ENCODE assay signal across 21 cellular contexts in genomic region chr19:35246466-35247096, GRCh38. TPM values are rescaled to one million over a fixed set of nuclear protein-coding genes. Genes with fewer than 3 reads are reported as not detected.
DNase-seq lines count a peak whose midpoint lies in the region; ATAC-seq and TF ChIP-seq lines count a peak whose summit lies in the region.
"Had no signal": no experiment of that assay in that cellular context is flagged by ENCODE, and none has a peak within 500 bp of the region (broad histone marks: within the 10 kb centered on the region; RNA-seq: fewer than 3 reads in every experiment).

No MANE protein-coding gene starts in this region.

- DNase-seq in activated T-cell treated with anti-CD3 and anti-CD28 coated beads, Interleukin-2, amount 50 U/mL, for 24 hours: no peak
- DNase-seq in activated T-cell treated with anti-CD3 and anti-CD28 coated beads, Interleukin-2, amount 50 U/mL, for 1 hour: no peak
- DNase-seq in activated naive CD8-positive, alpha-beta T cell treated with anti-CD3 and anti-CD28 coated beads, Interleukin-2, amount 50 U/mL, for 24 hours: no peak
- DNase-seq in 8988T: no peak
- no peak for DNase-seq in HFFc6
- DNase-seq: activated B cell treated with CpG ODN at 0.5 μM for 24 hours; GDM1; glutamatergic neuron; GOT3; NCI-H2081; NCI-H524 treated with DMSO at 0.1 percent for 48 hours; stimulated activated naive CD4-positive, alpha-beta T cell treated with Interleukin-2 at 50 U/mL for 16 hours; SW 1271 had no signal

- H3K4me3 Mint-ChIP-seq in activated T-cell treated with anti-CD3 and anti-CD28 coated beads, Interleukin-2, amount 50 U/mL, for 24 hours: peak overlapping the region; percentile 89
- peak overlapping the region in 3 of 4 donors; percentile 56 to 98 (median 93) for H3K4me3 Mint-ChIP-seq in IgD-negative memory B cell
- H3K4me3 Mint-ChIP-seq in activated naive CD8-positive, alpha-beta T cell treated with anti-CD3 and anti-CD28 coated beads, Interleukin-2, amount 50 U/mL, for 24 hours: peak overlapping the region; percentile 89
- peak overlapping the region; percentile 11 to 92 (median 89) for H3K4me3 Mint-ChIP-seq in nephron
- H3K4me3 Mint-ChIP-seq in HFFc6: no peak overlapping the region

- peaks cover 19% of the 10 kb centered on the region for H3K27me3 Mint-ChIP-seq in activated T-cell treated with anti-CD3 and anti-CD28 coated beads, Interleukin-2, amount 50 U/mL, for 24 hours
- H3K27me3 Mint-ChIP-seq in IgD-negative memory B cell (no peaks in the 10 kb centered on the region), nephron (ENCODE audit: low read depth) (peaks cover 87% of the 10 kb centered on the region), HFFc6 (ENCODE audit: insufficient read depth) (peaks cover 43% of the 10 kb centered on the region)
- H3K27me3 Mint-ChIP-seq in activated naive CD8-positive, alpha-beta T cell treated with anti-CD3 and anti-CD28 coated beads, Interleukin-2, amount 50 U/mL, for 24 hours: peaks cover 3% of the 10 kb centered on the region

- ATAC-seq in activated naive CD8-positive, alpha-beta T cell treated with anti-CD3 and anti-CD28 coated beads, Interleukin-2, amount 50 U/mL, for 24 hours: no peak
- no peak for ATAC-seq in GM21423 (IDR thresholded peaks at IDR 0.05; ENCODE audit: unreplicated experiment)
- ATAC-seq: esophagus mucosa had no signal

- H3K27ac Mint-ChIP-seq in activated T-cell treated with anti-CD3 and anti-CD28 coated beads, Interleukin-2, amount 50 U/mL, for 24 hours: no peak overlapping the region
- H3K27ac Mint-ChIP-seq in IgD-negative memory B cell (peak overlapping the region in 2 of 3 donors; percentile 67 to 91), nephron (peak overlapping the region in 2 of 3 experiments; percentile 100), HFFc6 (no peak overlapping the region)
- H3K27ac Mint-ChIP-seq in activated naive CD8-positive, alpha-beta T cell treated with anti-CD3 and anti-CD28 coated beads, Interleukin-2, amount 50 U/mL, for 24 hours: no peak overlapping the region

- H3K9me3 Mint-ChIP-seq in activated T-cell treated with anti-CD3 and anti-CD28 coated beads, Interleukin-2, amount 50 U/mL, for 24 hours: peaks cover 10% of the 10 kb centered on the region
- H3K9me3 Mint-ChIP-seq in IgD-negative memory B cell (no peaks in the 10 kb centered on the region), nephron (peaks cover 25% of the 10 kb centered on the region), HFFc6 (peaks cover 9% of the 10 kb centered on the region; the same call in 1 of the 2 replicates)
- H3K9me3 Mint-ChIP-seq in activated naive CD8-positive, alpha-beta T cell treated with anti-CD3 and anti-CD28 coated beads, Interleukin-2, amount 50 U/mL, for 24 hours: peaks cover 23% of the 10 kb centered on the region
- H3K9me3 Mint-ChIP-seq: activated B cell treated with CpG ODN at 0.5 μM for 24 hours had no signal

- H3K36me3 Mint-ChIP-seq in activated T-cell treated with anti-CD3 and anti-CD28 coated beads, Interleukin-2, amount 50 U/mL, for 24 hours (ENCODE audit: low read depth): peaks cover 21% of the 10 kb centered on the region
- H3K36me3 Mint-ChIP-seq in IgD-negative memory B cell (no peaks in the 10 kb centered on the region), nephron (ENCODE audit: low read depth) (peaks cover 7% of the 10 kb centered on the region), HFFc6 (ENCODE audit: low read depth) (peaks cover 5% of the 10 kb centered on the region; the same call in 1 of the 2 replicates)
- peaks cover 11% of the 10 kb centered on the region for H3K36me3 Mint-ChIP-seq in activated naive CD8-positive, alpha-beta T cell treated with anti-CD3 and anti-CD28 coated beads, Interleukin-2, amount 50 U/mL, for 24 hours (ENCODE audit: low read depth)

- TF ChIP-seq CTCF in nephron (IDR thresholded peaks at IDR 0.05; ENCODE audit: unreplicated experiment in 3 of 3): no peak
- no peak for TF ChIP-seq CTCF in HFFc6 (IDR thresholded peaks at IDR 0.05)

- H3K4me1 Mint-ChIP-seq in activated T-cell treated with anti-CD3 and anti-CD28 coated beads, Interleukin-2, amount 50 U/mL, for 24 hours (ENCODE audit: low read depth): peaks cover 36% of the 10 kb centered on the region
- H3K4me1 Mint-ChIP-seq in IgD-negative memory B cell (peaks cover 15 to 30% (median 15%) of the 10 kb centered on the region in 3 donors), nephron (no peaks in the 10 kb centered on the region), HFFc6 (ENCODE audit: low read depth) (no peaks in the 10 kb centered on the region)
- H3K4me1 Mint-ChIP-seq in activated naive CD8-positive, alpha-beta T cell treated with anti-CD3 and anti-CD28 coated beads, Interleukin-2, amount 50 U/mL, for 24 hours: peaks cover 31% of the 10 kb centered on the region

RNA-seq across cellular contexts. Expression of gene LSR, which starts 2.2 kb away (rescaled TPM):
- 49.1 TPM for polyA plus RNA-seq in IgD-negative memory B cell
- total RNA-seq in HFFc6 (2021; fragmentation: NEBNext Ultra II Directional; extraction: Animal tissue kit (Norgen Biotek cat#: 25700)): 1 to 10 TPM; 1.7 to 3.3 (median 2.3) TPM

RNA-seq across cellular contexts. Expression of gene FAM187B, which starts 18.0 kb away (rescaled TPM):
- polyA plus RNA-seq in IgD-negative memory B cell: not detected
- total RNA-seq in HFFc6 (2021; fragmentation: NEBNext Ultra II Directional; extraction: Animal tissue kit (Norgen Biotek cat#: 25700)): not detected
- total RNA-seq: activated B cell treated with CpG ODN at 0.5 μM for 24 hours, esophagus mucosa, posterior vena cava, urinary bladder had no signal
- polyA plus RNA-seq: keratinocyte, urinary bladder had no signal

RNA-seq across cellular contexts. Expression of gene USF2, which starts 22.2 kb away (rescaled TPM):
- 11.5 TPM for polyA plus RNA-seq in IgD-negative memory B cell
- 10 to 100 TPM; 66.0 to 78.1 (median 71.4) TPM for total RNA-seq in HFFc6 (2021; fragmentation: NEBNext Ultra II Directional; extraction: Animal tissue kit (Norgen Biotek cat#: 25700))

RNA-seq across cellular contexts. Expression of gene HAMP, which starts 35.7 kb away (rescaled TPM):
- polyA plus RNA-seq in IgD-negative memory B cell: not detected
- not detected for total RNA-seq in HFFc6 (2021; fragmentation: NEBNext Ultra II Directional; extraction: Animal tissue kit (Norgen Biotek cat#: 25700))
- total RNA-seq: esophagus mucosa, posterior vena cava, urinary bladder had no signal
- polyA plus RNA-seq: keratinocyte had no signal

RNA-seq across cellular contexts. Expression of gene MAG, which starts 45.4 kb away (rescaled TPM):
- polyA plus RNA-seq in IgD-negative memory B cell: 0.25 TPM
- total RNA-seq in HFFc6 (2021; fragmentation: NEBNext Ultra II Directional; extraction: Animal tissue kit (Norgen Biotek cat#: 25700)): not detected
- total RNA-seq: esophagus mucosa, mononuclear cell, posterior vena cava had no signal
- polyA plus RNA-seq: keratinocyte had no signal

Comparison
In these comparisons a context has a peak if more than half of its experiments do, and no peak if none do; other contexts are left out.
1. H3K27ac Mint-ChIP-seq: peak in IgD-negative memory B cell (2 of 3) and nephron (2 of 3); none in activated T-cell treated with anti-CD3 and anti-CD28 coated beads, Interleukin-2, amount 50 U/mL, for 24 hours (single experiment), activated naive CD8-positive, alpha-beta T cell treated with anti-CD3 and anti-CD28 coated beads, Interleukin-2, amount 50 U/mL, for 24 hours (single experiment) and HFFc6 (single experiment).